23 cellular contexts compared by ENCODE assay signal in the genomic region with DNA sequence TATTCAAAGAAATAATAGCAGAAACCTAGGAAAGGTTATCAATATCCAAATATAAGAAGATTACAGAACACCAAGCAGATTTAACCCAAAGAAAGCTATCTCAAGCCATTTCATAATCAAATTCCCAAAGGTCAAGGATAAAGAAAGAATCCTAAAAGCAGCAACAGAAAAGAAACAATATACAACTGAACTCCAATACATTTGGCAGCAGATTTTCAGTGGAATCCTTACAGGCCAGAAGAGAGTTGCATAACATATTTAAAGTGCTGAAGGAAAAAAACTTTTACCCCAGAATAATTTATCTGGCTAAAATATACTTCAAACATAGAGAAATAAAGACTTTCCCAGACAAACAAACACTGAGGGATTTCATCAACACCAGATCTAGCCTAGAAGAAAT.
"Had no signal": no experiment of that assay in that cellular context is flagged by ENCODE, and none has a peak within 500 bp of the region (broad histone marks: within the 10 kb centered on the region; RNA-seq: fewer than 3 reads in every experiment).

No MANE protein-coding gene starts in this region.

- H3K4me3 Mint-ChIP-seq: activated CD4-positive, alpha-beta memory T cell treated with anti-CD3 and anti-CD28 coated beads for 36 hours; activated CD4-positive, alpha-beta T cell treated with anti-CD3 and anti-CD28 coated beads, Interleukin-2, amount 10 ng/mL, durations not matched to agents 24 days and 14 days; activated T-cell treated with anti-CD3 and anti-CD28 coated beads, Interleukin-2, amount 50 U/mL, for 24 hours; dendritic cell treated with granulocyte-macrophage colony-stimulating factor and Interleukin-4, amounts not matched to agents 40 ng/mL and 50 ng/mL, for 4 days; natural killer cell treated with Interleukin-12 subunit alpha and Interleukin-12 subunit beta and Interleukin-15 and Interleukin-18, amount 100 ng/mL, for 72 hours had no signal

- H3K9me3 Mint-ChIP-seq: activated CD4-positive, alpha-beta T cell treated with anti-CD3 and anti-CD28 coated beads, Interleukin-2, amount 10 ng/mL, durations not matched to agents 24 days and 14 days; activated T-cell treated with anti-CD3 and anti-CD28 coated beads, Interleukin-2, amount 50 U/mL, for 24 hours; dendritic cell treated with granulocyte-macrophage colony-stimulating factor and Interleukin-4, amounts not matched to agents 40 ng/mL and 50 ng/mL, for 4 days; natural killer cell treated with Interleukin-12 subunit alpha and Interleukin-12 subunit beta and Interleukin-15 and Interleukin-18, amount 100 ng/mL, for 72 hours had no signal

- H3K4me1 Mint-ChIP-seq: activated CD4-positive, alpha-beta T cell treated with anti-CD3 and anti-CD28 coated beads, Interleukin-2, amount 10 ng/mL, durations not matched to agents 24 days and 14 days had no signal

- H3K4me3 ChIP-seq: esophagus squamous epithelium, left ventricle myocardium inferior, lung, mucosa of descending colon, thoracic aorta had no signal

- ATAC-seq: mucosa of descending colon; natural killer cell treated with Interleukin-12 subunit alpha and Interleukin-12 subunit beta and Interleukin-15 and Interleukin-18, amount 100 ng/mL, for 72 hours; right cardiac atrium; stimulated activated naive CD8-positive, alpha-beta T cell treated with anti-CD3 and anti-CD28 coated beads, Interleukin-15, Interleukin-2, amounts not matched to agents 100 U/mL and 50 U/mL, for 24 hours had no signal

- H3K27ac Mint-ChIP-seq: activated CD4-positive, alpha-beta memory T cell treated with anti-CD3 and anti-CD28 coated beads for 36 hours; activated CD4-positive, alpha-beta T cell treated with anti-CD3 and anti-CD28 coated beads, Interleukin-2, amount 10 ng/mL, durations not matched to agents 24 days and 14 days; activated T-cell treated with anti-CD3 and anti-CD28 coated beads, Interleukin-2, amount 50 U/mL, for 24 hours; dendritic cell treated with granulocyte-macrophage colony-stimulating factor and Interleukin-4, amounts not matched to agents 40 ng/mL and 50 ng/mL, for 4 days; natural killer cell treated with Interleukin-12 subunit alpha and Interleukin-12 subunit beta and Interleukin-15 and Interleukin-18, amount 100 ng/mL, for 72 hours had no signal

- DNase-seq: activated CD4-positive, alpha-beta memory T cell treated with anti-CD3 and anti-CD28 coated beads for 36 hours; activated CD4-positive, alpha-beta T cell treated with anti-CD3 and anti-CD28 coated beads, Interleukin-2, amount 10 ng/mL, durations not matched to agents 24 days and 14 days; activated CD4-positive, CD25-positive, alpha-beta regulatory T cell treated with anti-CD3 and anti-CD28 coated beads, Interleukin-2, amount 50 U/mL, for 72 hours; activated CD8-positive, alpha-beta memory T cell treated with anti-CD3 and anti-CD28 coated beads, Interleukin-2, amount 50 U/mL, for 4 hours; activated gamma-delta T cell; activated naive CD4-positive, alpha-beta T cell treated with anti-CD3 and anti-CD28 coated beads, Interleukin-2, amount 50 U/mL, for 16 hours; activated T-cell treated with anti-CD3 and anti-CD28 coated beads, Interleukin-2, amount 50 U/mL, for 24 hours; amygdala; caudate nucleus; effector CD4-positive, alpha-beta T cell; esophagus squamous epithelium; left ventricle myocardium inferior; mesendoderm; mucosa of descending colon; right cardiac atrium; stimulated activated CD4-positive, alpha-beta T cell treated with anti-CD3 and anti-CD28 coated beads, Interleukin-2, amount 100 ng/mL, for 48 hours; stimulated activated naive CD8-positive, alpha-beta T cell treated with anti-CD3 and anti-CD28 coated beads, Interleukin-15, Interleukin-2, amounts not matched to agents 100 U/mL and 50 U/mL, for 24 hours; trophoblast cell; WERI-Rb-1 had no signal

- H3K36me3 Mint-ChIP-seq: activated CD4-positive, alpha-beta memory T cell treated with anti-CD3 and anti-CD28 coated beads for 36 hours; natural killer cell treated with Interleukin-12 subunit alpha and Interleukin-12 subunit beta and Interleukin-15 and Interleukin-18, amount 100 ng/mL, for 72 hours had no signal
